Comparison of ENCODE assay signal across 2 cellular contexts in genomic region chr15:71804226-71804625, GRCh38.
TF ChIP-seq lines count a peak whose summit lies in the region.

No MANE protein-coding gene starts in this region.

TF ChIP-seq in A549, 52 proteins besides CTCF, POLR2A, EP300 and RAD21 (continued from another document):
- no peak for TF ChIP-seq MAX (IDR thresholded peaks at IDR 0.05)
- no peak for TF ChIP-seq NFE2L2 (conservative IDR thresholded peaks at IDR 0.05; ENCODE audit: low read length)
- TF ChIP-seq SMC3 (IDR thresholded peaks at IDR 0.05) = no peak
- no peak for TF ChIP-seq BCL3 (IDR thresholded peaks at IDR 0.05)
- no peak for TF ChIP-seq ZNF302 (CRISPR knock-in tag; IDR thresholded peaks at IDR 0.05)
- TF ChIP-seq PHF8 (IDR thresholded peaks at IDR 0.05; ENCODE audit: borderline replicate concordance, low read depth) = no peak
TF ChIP-seq in A549: peak in this region for 0.

TF ChIP-seq in GM23338, 12 proteins besides CTCF, POLR2A, EP300 and RAD21 (continued from another document):
- no peak for TF ChIP-seq ZNF462 (CRISPR knock-in tag; IDR thresholded peaks at IDR 0.05)
